19 cellular contexts compared by ENCODE assay signal in genomic region chr7:46089281-46089680, GRCh38.
DNase-seq lines count a peak whose midpoint lies in the region; ATAC-seq and TF ChIP-seq lines count a peak whose summit lies in the region.
"Had no signal": no experiment of that assay in that cellular context is flagged by ENCODE, and none has a peak within 500 bp of the region (broad histone marks: within the 10 kb centered on the region; RNA-seq: fewer than 3 reads in every experiment).

No MANE protein-coding gene starts in this region.

- no peak overlapping the region for H3K9ac ChIP-seq in SK-N-SH
- H3K9ac ChIP-seq: BLaER1 treated with 17β-estradiol and CSF1 and Interleukin-3, amounts not matched to agents 10 nM and 100 nM had no signal

- CTCF ChIA-PET in SK-N-SH (lab: Yijun Ruan, JAX): interaction anchor here (1.4 kb wide), 1 partner anchor 166 kb away, joined by 5 read pairs; no protein-coding TSS in a partner anchor

- H3K4me1 ChIP-seq in SK-N-SH (ENCODE audit: control insufficient read depth in 1 of 2, insufficient read depth in 2 of 2, low read depth in 1 of 2, low read length in 1 of 2) (no peaks in the 10 kb centered on the region), body of pancreas (no peaks in the 10 kb centered on the region)
- H3K4me1 ChIP-seq: BLaER1 treated with 17β-estradiol and CSF1 and Interleukin-3, amounts not matched to agents 10 nM and 100 nM; SJSA1 had no signal

- H3K4me2 ChIP-seq in SK-N-SH: no peak overlapping the region
- H3K4me2 ChIP-seq: BLaER1 treated with 17β-estradiol and CSF1 and Interleukin-3, amounts not matched to agents 10 nM and 100 nM had no signal

- TF ChIP-seq CTCF in SK-N-SH (IDR thresholded peaks at IDR 0.05) (no peak), astrocyte of the spinal cord (IDR thresholded peaks at IDR 0.05; ENCODE audit: low read depth, low read length) (no peak), fibroblast of pulmonary artery (IDR thresholded peaks at IDR 0.05; ENCODE audit: low read length, missing control alignments) (no peak), omental fat pad (IDR thresholded peaks at IDR 0.05) (no peak), body of pancreas (IDR thresholded peaks at IDR 0.05) (no peak)

- in situ Hi-C loops in astrocyte of the spinal cord (cut with HindIII; ENCODE audit: low sequenced_read_pairs): no loop called here

- intact Hi-C loops in body of pancreas (cut with DNase I): no loop called here

- H3K36me3 ChIP-seq in SK-N-SH (replicated peaks in 1 of 2; ENCODE audit: control insufficient read depth in 1 of 2, insufficient read depth in 2 of 2, low read length in 1 of 2) (no peaks in the 10 kb centered on the region), body of pancreas (replicated peaks in 1 of 2; ENCODE audit: insufficient read depth in 1 of 2, low read depth in 2 of 2) (no peaks in the 10 kb centered on the region)
- H3K36me3 ChIP-seq: BLaER1 treated with 17β-estradiol and CSF1 and Interleukin-3, amounts not matched to agents 10 nM and 100 nM; SJSA1 had no signal

- no peak overlapping the region for H2AFZ ChIP-seq in SK-N-SH (ENCODE audit: low read depth)

- H3K27ac ChIP-seq in SK-N-SH (ENCODE audit: low read depth in 2 of 2, low read length in 1 of 2) (no peak overlapping the region), body of pancreas (no peak overlapping the region)
- H3K27ac ChIP-seq: 22Rv1; BLaER1 treated with 17β-estradiol and CSF1 and Interleukin-3, amounts not matched to agents 10 nM and 100 nM; SJSA1 had no signal

- H4K20me1 ChIP-seq in SK-N-SH (ENCODE audit: insufficient read depth): no peaks in the 10 kb centered on the region
- H4K20me1 ChIP-seq: BLaER1 treated with 17β-estradiol and CSF1 and Interleukin-3, amounts not matched to agents 10 nM and 100 nM had no signal

- WGBS in SK-N-SH (ENCODE audit: low lambda C conversion rate): 76% methylated on average over 1 of the region's 1 CpG
- WGBS in body of pancreas, 2 donors: 72 to 77% methylated on average over 1 of the region's 1 CpG

- no peak for ATAC-seq in SK-N-SH treated with all-trans-retinoic acid at 6 μM for 48 hours
- ATAC-seq in omental fat pad (ENCODE audit: low FRiP score): no peak
- ATAC-seq in HG03460 (IDR thresholded peaks at IDR 0.05; ENCODE audit: unreplicated experiment): no peak
- no peak for ATAC-seq in body of pancreas
- ATAC-seq: GM12878 had no signal

- TF ChIP-seq EP300 in SK-N-SH (IDR thresholded peaks at IDR 0.05; ENCODE audit: borderline replicate concordance in 1 of 2, low read depth in 1 of 2, low read length in 1 of 2): no peak

- TF ChIP-seq POLR2A in body of pancreas (IDR thresholded peaks at IDR 0.05): no peak

- POLR2A ChIA-PET in SK-N-SH (lab: Yijun Ruan, JAX): no interaction called here

- no peaks in the 10 kb centered on the region for H3F3A ChIP-seq in SK-N-SH (replicated peaks; ENCODE audit: insufficient read depth)

- DNase-seq in SK-N-SH (no peak), astrocyte of the spinal cord (ENCODE audit: low read depth, low spot score) (peak; percentile 26), fibroblast of pulmonary artery (ENCODE audit: low read depth) (peak; percentile 76), omental fat pad (ENCODE audit: low spot score) (no peak), body of pancreas (no peak)
- no peak for DNase-seq in activated CD4-positive, alpha-beta T cell treated with anti-CD3 and anti-CD28 coated beads, Interleukin-2, amount 50 U/mL, for 4 hours
- DNase-seq: H9, MV-4-11, NCI-H1417 treated with DMSO at 0.1 percent for 48 hours, NCI-H2081, NCI-H2227 treated with DMSO at 0.1 percent for 48 hours, NCI-H526 treated with DMSO at 0.1 percent for 48 hours, RPMI8226 had no signal

- H3K9me2 ChIP-seq in SK-N-SH: no peaks in the 10 kb centered on the region

- H3K4me3 ChIP-seq in SK-N-SH (ENCODE audit: low read depth in 2 of 2, low read length in 1 of 2): no peak overlapping the region
- no peak overlapping the region for H3K4me3 ChIP-seq in astrocyte of the spinal cord (ENCODE audit: low read depth, low read length)
- no peak overlapping the region for H3K4me3 ChIP-seq in fibroblast of pulmonary artery (replicated peaks; ENCODE audit: low read depth, low read length)
- H3K4me3 ChIP-seq in body of pancreas: no peak overlapping the region
- H3K4me3 ChIP-seq: BLaER1 treated with 17β-estradiol and CSF1 and Interleukin-3, amounts not matched to agents 10 nM and 100 nM; GM12878; SJSA1 had no signal

- TF ChIP-seq RAD21 in SK-N-SH (IDR thresholded peaks at IDR 0.05; ENCODE audit: low read length): no peak

- H3K27me3 ChIP-seq in SK-N-SH (ENCODE audit: insufficient read depth) (no peaks in the 10 kb centered on the region), body of pancreas (no peaks in the 10 kb centered on the region)
- H3K27me3 ChIP-seq: BLaER1 treated with 17β-estradiol and CSF1 and Interleukin-3, amounts not matched to agents 10 nM and 100 nM; SJSA1 had no signal

- H3K9me3 ChIP-seq in SK-N-SH (0 out of 2 replicates have a peak, but pooled peaks cover 3% of the 10 kb centered on the region), body of pancreas (no peaks in the 10 kb centered on the region)
- H3K9me3 ChIP-seq: BLaER1 treated with 17β-estradiol and CSF1 and Interleukin-3, amounts not matched to agents 10 nM and 100 nM; SJSA1 had no signal

- no peaks in the 10 kb centered on the region for H3K79me2 ChIP-seq in SK-N-SH (ENCODE audit: insufficient read depth)

TF ChIP-seq in SK-N-SH, 30 proteins besides CTCF, POLR2A, EP300 and RAD21:
- TF ChIP-seq TCF12 (IDR thresholded peaks at IDR 0.05) (0 out of 2 replicates have a peak, but pooled peaks have one; percentile 8), RCOR1 (IDR thresholded peaks at IDR 0.05; ENCODE audit: low read length) (no peak)

TF ChIP-seq in SK-N-SH treated with all-trans-retinoic acid at 6 μM for 48 hours, 23 proteins besides CTCF, POLR2A, EP300 and RAD21:
- TF ChIP-seq BACH2 (CRISPR knock-in tag; IDR thresholded peaks at IDR 0.05; ENCODE audit: borderline replicate concordance) (no peak), ZC3H10 (CRISPR knock-in tag; IDR thresholded peaks at IDR 0.05) (no peak), TCF4 (CRISPR knock-in tag; IDR thresholded peaks at IDR 0.05; ENCODE audit: borderline replicate concordance) (no peak), ARNTL (CRISPR knock-in tag; IDR thresholded peaks at IDR 0.05; ENCODE audit: borderline replicate concordance, low read depth) (no peak), SNAI2 (CRISPR knock-in tag; IDR thresholded peaks at IDR 0.05) (no peak), POU6F1 (CRISPR knock-in tag; IDR thresholded peaks at IDR 0.05; ENCODE audit: borderline replicate concordance, low read depth) (no peak), CSRNP3 (CRISPR knock-in tag; IDR thresholded peaks at IDR 0.05) (no peak), GLIS3 (CRISPR knock-in tag; IDR thresholded peaks at IDR 0.05) (no peak), TOX (CRISPR knock-in tag; IDR thresholded peaks at IDR 0.05; ENCODE audit: borderline replicate concordance) (no peak), ZNF565 (CRISPR knock-in tag; conservative IDR thresholded peaks at IDR 0.05; ENCODE audit: low read depth) (no peak), ZFP30 (CRISPR knock-in tag; IDR thresholded peaks at IDR 0.05) (no peak), CREB5 (CRISPR knock-in tag; IDR thresholded peaks at IDR 0.05; ENCODE audit: low read depth) (no peak), OSR1 (CRISPR knock-in tag; IDR thresholded peaks at IDR 0.05) (no peak)
TF ChIP-seq in SK-N-SH treated with all-trans-retinoic acid at 6 μM for 48 hours: peak in this region for 0.

Comparison
In these comparisons a context has a peak if more than half of its experiments do, and no peak if none do; other contexts are left out.
1. DNase-seq: peak in astrocyte of the spinal cord (single experiment) and fibroblast of pulmonary artery (single experiment); none in SK-N-SH (single experiment), omental fat pad (single experiment), body of pancreas (0 of 4) and activated CD4-positive, alpha-beta T cell treated with anti-CD3 and anti-CD28 coated beads, Interleukin-2, amount 50 U/mL, for 4 hours (0 of 2).